ENCODE assay signal across 19 cellular contexts in genomic region chr13:98449273-98449672, GRCh38.
DNase-seq lines count a peak whose midpoint lies in the region; ATAC-seq and TF ChIP-seq lines count a peak whose summit lies in the region.
"Had no signal": no experiment of that assay in that cellular context is flagged by ENCODE, and none has a peak within 500 bp of the region (broad histone marks: within the 10 kb centered on the region; RNA-seq: fewer than 3 reads in every experiment).

No MANE protein-coding gene starts in this region.

- no peak for ATAC-seq in activated CD8-positive, alpha-beta T cell treated with anti-CD3 and anti-CD28 coated beads, Interleukin-2, amount 10 ng/mL, durations not matched to agents 7 days and 5 days
- ATAC-seq in memory B cell (ENCODE audit: low read depth): no peak
- no peak for ATAC-seq in activated CD4-positive, CD25-positive, alpha-beta regulatory T cell treated with anti-CD3 and anti-CD28 coated beads, Interleukin-2, amount 50 U/mL, for 24 hours
- ATAC-seq: sciatic nerve had no signal

- H3K36me3 Mint-ChIP-seq in activated CD4-positive, alpha-beta T cell treated with anti-CD3 and anti-CD28 coated beads, Interleukin-2, amount 10 ng/mL, durations not matched to agents 24 days and 14 days (ENCODE audit: low read depth): peaks cover 29% of the 10 kb centered on the region
- H3K36me3 Mint-ChIP-seq in activated CD8-positive, alpha-beta T cell treated with anti-CD3 and anti-CD28 coated beads, Interleukin-2, amount 10 ng/mL, durations not matched to agents 7 days and 5 days (ENCODE audit: low read depth): peaks cover 46% of the 10 kb centered on the region
- H3K36me3 Mint-ChIP-seq in memory B cell: peaks cover 14% of the 10 kb centered on the region

- peaks cover 27% of the 10 kb centered on the region for H3K4me1 Mint-ChIP-seq in activated CD4-positive, alpha-beta T cell treated with anti-CD3 and anti-CD28 coated beads, Interleukin-2, amount 10 ng/mL, durations not matched to agents 24 days and 14 days
- H3K4me1 Mint-ChIP-seq in activated CD8-positive, alpha-beta T cell treated with anti-CD3 and anti-CD28 coated beads, Interleukin-2, amount 10 ng/mL, durations not matched to agents 7 days and 5 days (ENCODE audit: low read depth): peaks cover 29% of the 10 kb centered on the region
- H3K4me1 Mint-ChIP-seq in memory B cell: peaks cover 22% of the 10 kb centered on the region

- H3K27ac ChIP-seq in thyroid gland: peak overlapping the region in 2 of 3 donors; percentile 94 to 95
- H3K27ac ChIP-seq: testis had no signal

- H3K27me3 ChIP-seq in thyroid gland: no peaks in the 10 kb centered on the region
- H3K27me3 ChIP-seq: testis had no signal

- no peak for TF ChIP-seq POLR2A in thyroid gland (IDR thresholded peaks at IDR 0.05)

- DNase-seq in activated CD4-positive, alpha-beta T cell treated with anti-CD3 and anti-CD28 coated beads, Interleukin-2, amount 10 ng/mL, durations not matched to agents 24 days and 14 days: no peak
- DNase-seq in activated CD4-positive, alpha-beta T cell treated with anti-CD3 and anti-CD28 coated beads for 1 hour: no peak
- no peak for DNase-seq in activated CD8-positive, alpha-beta T cell treated with anti-CD3 and anti-CD28 coated beads, Interleukin-2, amount 10 ng/mL, durations not matched to agents 7 days and 5 days
- no peak for DNase-seq in memory B cell (ENCODE audit: low spot score in 2 of 2)
- no peak for DNase-seq in thyroid gland
- DNase-seq in SHP77 treated with DMSO at 0.1 percent for 48 hours (lab: John Stamatoyannopoulos, UW): no peak
- DNase-seq in NCI-H1694 (lab: John Stamatoyannopoulos, UW): no peak
- DNase-seq: activated CD4-positive, CD25-positive, alpha-beta regulatory T cell treated with anti-CD3 and anti-CD28 coated beads, Interleukin-2, amount 50 U/mL, for 72 hours; activated T-cell treated with anti-CD3 and anti-CD28 coated beads, Interleukin-2, amount 50 U/mL, for 48 hours; amygdala; immature natural killer cell; mammary epithelial cell; NCI-H1436 treated with DMSO at 0.1 percent for 48 hours; NCI-H2227 treated with DMSO at 0.1 percent for 48 hours; stimulated activated CD4-positive, alpha-beta T cell treated with anti-CD3 and anti-CD28 coated beads, Interleukin-2, amount 100 ng/mL, for 24 hours; testis had no signal

- 93 to 96% methylated on average over 16 of the region's 16 CpGs for WGBS in thyroid gland, 2 donors

- H3K4me3 Mint-ChIP-seq in activated CD4-positive, alpha-beta T cell treated with anti-CD3 and anti-CD28 coated beads, Interleukin-2, amount 10 ng/mL, durations not matched to agents 24 days and 14 days: no peak overlapping the region
- H3K4me3 Mint-ChIP-seq in activated CD8-positive, alpha-beta T cell treated with anti-CD3 and anti-CD28 coated beads, Interleukin-2, amount 10 ng/mL, durations not matched to agents 7 days and 5 days: no peak overlapping the region
- no peak overlapping the region for H3K4me3 Mint-ChIP-seq in memory B cell
- H3K4me3 Mint-ChIP-seq: immature natural killer cell; T-helper 2 cell treated with Interferon-gamma antibody and Interleukin-4, amounts not matched to agents 5 μg/mL and 100 μg/mL, for 36 hours had no signal

- TF ChIP-seq CTCF in thyroid gland (IDR thresholded peaks at IDR 0.05): no peak

- peak overlapping the region; percentile 39 for H3K27ac Mint-ChIP-seq in activated CD4-positive, alpha-beta T cell treated with anti-CD3 and anti-CD28 coated beads, Interleukin-2, amount 10 ng/mL, durations not matched to agents 24 days and 14 days
- peak overlapping the region; percentile 57 for H3K27ac Mint-ChIP-seq in activated CD8-positive, alpha-beta T cell treated with anti-CD3 and anti-CD28 coated beads, Interleukin-2, amount 10 ng/mL, durations not matched to agents 7 days and 5 days
- H3K27ac Mint-ChIP-seq in memory B cell: peak overlapping the region; percentile 62
- H3K27ac Mint-ChIP-seq: immature natural killer cell; T-helper 2 cell treated with Interferon-gamma antibody and Interleukin-4, amounts not matched to agents 5 μg/mL and 100 μg/mL, for 36 hours had no signal

- no peaks in the 10 kb centered on the region for H3K9me3 ChIP-seq in thyroid gland
- H3K9me3 ChIP-seq: testis had no signal

- no peaks in the 10 kb centered on the region for H3K27me3 Mint-ChIP-seq in activated CD4-positive, alpha-beta T cell treated with anti-CD3 and anti-CD28 coated beads, Interleukin-2, amount 10 ng/mL, durations not matched to agents 24 days and 14 days
- H3K27me3 Mint-ChIP-seq in activated CD8-positive, alpha-beta T cell treated with anti-CD3 and anti-CD28 coated beads, Interleukin-2, amount 10 ng/mL, durations not matched to agents 7 days and 5 days (ENCODE audit: low read depth): no peaks in the 10 kb centered on the region
- H3K27me3 Mint-ChIP-seq in memory B cell: no peaks in the 10 kb centered on the region

- peaks cover 21 to 47% of the 10 kb centered on the region in 2 donors for H3K4me1 ChIP-seq in thyroid gland

- POLR2A ChIA-PET in activated CD8-positive, alpha-beta T cell treated with anti-CD3 and anti-CD28 coated beads, Interleukin-2, amount 10 ng/mL, durations not matched to agents 7 days and 5 days (lab: Charles Lee): no interaction called here

- intact Hi-C loops in activated CD4-positive, alpha-beta T cell treated with anti-CD3 and anti-CD28 coated beads, Interleukin-2, amount 10 ng/mL, durations not matched to agents 24 days and 14 days (cut with micrococcal nuclease): loop anchor here (10.0 kb wide), 1 partner anchor 396 kb away; no protein-coding TSS in a partner anchor
- intact Hi-C loops in thyroid gland (cut with DNase I): loop anchor here (5.0 to 10.0 kb wide), 2 partner anchors 126 to 203 kb away; partner anchors contain the start of gene STK24

- peaks cover 27 to 31% of the 10 kb centered on the region in 2 donors for H3K36me3 ChIP-seq in thyroid gland

- no peak overlapping the region for H3K4me3 ChIP-seq in thyroid gland (replicated peaks in 1 of 3)
- H3K4me3 ChIP-seq: testis had no signal

- no peaks in the 10 kb centered on the region for H3K9me3 Mint-ChIP-seq in activated CD4-positive, alpha-beta T cell treated with anti-CD3 and anti-CD28 coated beads, Interleukin-2, amount 10 ng/mL, durations not matched to agents 24 days and 14 days
- no peaks in the 10 kb centered on the region for H3K9me3 Mint-ChIP-seq in activated CD8-positive, alpha-beta T cell treated with anti-CD3 and anti-CD28 coated beads, Interleukin-2, amount 10 ng/mL, durations not matched to agents 7 days and 5 days (ENCODE audit: insufficient read depth)
- H3K9me3 Mint-ChIP-seq in memory B cell: no peaks in the 10 kb centered on the region
- H3K9me3 Mint-ChIP-seq: immature natural killer cell; T-helper 2 cell treated with Interferon-gamma antibody and Interleukin-4, amounts not matched to agents 5 μg/mL and 100 μg/mL, for 36 hours had no signal

- CTCF ChIA-PET in activated CD8-positive, alpha-beta T cell treated with anti-CD3 and anti-CD28 coated beads, Interleukin-2, amount 10 ng/mL, durations not matched to agents 7 days and 5 days (lab: Charles Lee): interaction anchor here (0.6 to 2.6 kb wide), 3 partner anchors 18 to 204 kb away, joined by 3 to 25 read pairs (median 3); no protein-coding TSS in a partner anchor
